Comparison of ENCODE assay signal across 8 cellular contexts in the genomic region with DNA sequence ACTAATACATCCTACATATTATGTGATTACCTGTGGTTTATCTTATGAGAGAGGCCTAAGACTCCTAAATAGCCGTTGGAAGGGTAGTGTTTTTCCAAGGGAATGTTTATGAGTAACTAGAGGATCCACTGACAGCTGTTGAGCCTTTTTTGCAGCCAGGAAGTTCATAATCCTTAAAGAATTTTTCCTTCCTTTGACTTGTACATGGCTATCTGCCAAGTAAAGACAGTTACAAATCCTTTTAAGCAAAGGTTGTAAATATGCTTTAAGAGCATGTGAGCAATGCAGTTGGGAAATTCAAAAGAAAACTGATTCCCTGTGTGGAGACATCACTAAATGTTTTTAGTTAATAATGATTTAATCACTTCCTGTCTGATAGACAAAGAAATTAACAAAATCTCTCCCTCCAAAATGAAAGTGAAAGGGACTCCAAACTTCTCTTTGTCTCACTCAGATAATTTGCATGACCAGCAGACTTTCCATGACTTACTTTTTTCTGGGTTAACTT.
A peak's percentile ranks its signal among the peaks of the same experiment; 100 is the strongest.
DNase-seq lines count a peak whose midpoint lies in the region; ATAC-seq and TF ChIP-seq lines count a peak whose summit lies in the region.

No MANE protein-coding gene starts in this region.

- ATAC-seq in GM18870 (IDR thresholded peaks at IDR 0.05; ENCODE audit: unreplicated experiment) (peak; percentile 72), HG03442 (IDR thresholded peaks at IDR 0.05; ENCODE audit: unreplicated experiment) (peak; percentile 79), T-helper 17 cell (no peak), mucosa of descending colon (no peak)

- H3K4me1 ChIP-seq in left ventricle myocardium inferior (peaks cover 14% of the 10 kb centered on the region), mucosa of descending colon (ENCODE audit: low read depth) (no peaks in the 10 kb centered on the region)

- DNase-seq in AG08396 (ENCODE audit: low spot score): peak; percentile 29
- no peak for DNase-seq in T-helper 17 cell
- no peak for DNase-seq in left ventricle myocardium inferior
- no peak for DNase-seq in mucosa of descending colon
- no peak for DNase-seq in NCI-H1048 (lab: John Stamatoyannopoulos, UW)
- DNase-seq in posterior cingulate gyrus: no peak

- H3K27ac Mint-ChIP-seq in T-helper 17 cell: peak overlapping the region; percentile 57

- H3K36me3 Mint-ChIP-seq in T-helper 17 cell (ENCODE audit: low read depth): peaks cover 2% of the 10 kb centered on the region

- H3K9me3 ChIP-seq in T-helper 17 cell (ENCODE audit: control insufficient read depth, low read length, poor library complexity, severe bottlenecking) (no peaks in the 10 kb centered on the region), left ventricle myocardium inferior (replicated peaks) (no peaks in the 10 kb centered on the region), mucosa of descending colon (no peaks in the 10 kb centered on the region)

- H3K27me3 ChIP-seq in left ventricle myocardium inferior (ENCODE audit: low read depth): no peaks in the 10 kb centered on the region

- H3K4me1 Mint-ChIP-seq in T-helper 17 cell: peaks cover 14% of the 10 kb centered on the region

- no peaks in the 10 kb centered on the region for H3K36me3 ChIP-seq in left ventricle myocardium inferior
- H3K36me3 ChIP-seq in mucosa of descending colon (ENCODE audit: low read depth): no peaks in the 10 kb centered on the region

- peak overlapping the region; percentile 67 for H3K27ac ChIP-seq in left ventricle myocardium inferior (replicated peaks)

- H3K4me3 Mint-ChIP-seq in T-helper 17 cell: peak overlapping the region; percentile 66

- intact Hi-C loops in left ventricle myocardium inferior (cut with micrococcal nuclease) (no loop called here), mucosa of descending colon (cut with DNase I, micrococcal nuclease) (no loop called here), posterior cingulate gyrus (cut with DNase I) (no loop called here)

- TF ChIP-seq CTCF in left ventricle myocardium inferior (IDR thresholded peaks at IDR 0.05; ENCODE audit: borderline replicate concordance): no peak
- TF ChIP-seq CTCF in mucosa of descending colon (IDR thresholded peaks at IDR 0.05): no peak

- peak overlapping the region; percentile 28 for H3K4me3 ChIP-seq in left ventricle myocardium inferior
- no peak overlapping the region for H3K4me3 ChIP-seq in mucosa of descending colon

- H3K27me3 Mint-ChIP-seq in T-helper 17 cell: no peaks in the 10 kb centered on the region

Comparison
In these comparisons a context has a peak if more than half of its experiments do, and no peak if none do; other contexts are left out.
1. ATAC-seq: peak in GM18870 (single experiment) and HG03442 (single experiment); none in T-helper 17 cell (single experiment) and mucosa of descending colon (single experiment).